Comparison of ENCODE assay signal across 21 cellular contexts in genomic region chrX:1397001-1397400, GRCh38.
"Had no signal": no experiment of that assay in that cellular context is flagged by ENCODE, and none has a peak within 500 bp of the region (broad histone marks: within the 10 kb centered on the region; RNA-seq: fewer than 3 reads in every experiment).

No MANE protein-coding gene starts in this region.

- H3K9me3 Mint-ChIP-seq: activated naive CD4-positive, alpha-beta T cell treated with anti-CD3 and anti-CD28 coated beads for 36 hours; mesothelial cell of epicardium had no signal

- ATAC-seq: body of pancreas, psoas muscle, SK-N-SH treated with all-trans-retinoic acid at 6 μM for 48 hours had no signal

- DNase-seq: activated CD4-positive, alpha-beta T cell treated with anti-CD3 and anti-CD28 coated beads, Interleukin-2, amount 50 U/mL, for 48 hours; activated naive CD4-positive, alpha-beta T cell treated with anti-CD3 and anti-CD28 coated beads for 36 hours; amniotic stem cell; central memory CD4-positive, alpha-beta T cell; cortex of kidney; effector CD4-positive, alpha-beta T cell; hippocampal formation; SHP77 treated with DMSO at 0.1 percent for 48 hours; stimulated activated CD4-positive, alpha-beta T cell treated with anti-CD3 and anti-CD28 coated beads, Interleukin-15, amount 100 ng/mL, for 24 hours; stimulated activated CD4-positive, alpha-beta T cell treated with anti-CD3 and anti-CD28 coated beads, Interleukin-4, amount 100 ng/mL, for 1 hour; stimulated activated naive CD4-positive, alpha-beta T cell treated with Interleukin-2 at 50 U/mL for 16 hours; T-helper 1 cell; T1000; trophoblast cell had no signal

- H3K27ac Mint-ChIP-seq: activated naive CD4-positive, alpha-beta T cell treated with anti-CD3 and anti-CD28 coated beads for 36 hours had no signal

- H3K27ac ChIP-seq: body of pancreas, esophagus muscularis mucosa, psoas muscle, suprapubic skin had no signal

- H3K27me3 ChIP-seq: body of pancreas, esophagus muscularis mucosa, suprapubic skin had no signal

- H3K4me3 Mint-ChIP-seq: activated naive CD4-positive, alpha-beta T cell treated with anti-CD3 and anti-CD28 coated beads for 36 hours; mesothelial cell of epicardium had no signal

- H3K9me3 ChIP-seq: body of pancreas, esophagus muscularis mucosa, psoas muscle, suprapubic skin had no signal

- H3K4me3 ChIP-seq: body of pancreas, esophagus muscularis mucosa, lung, psoas muscle, suprapubic skin had no signal
